Comparison of ENCODE assay signal across 8 cellular contexts in the genomic region with DNA sequence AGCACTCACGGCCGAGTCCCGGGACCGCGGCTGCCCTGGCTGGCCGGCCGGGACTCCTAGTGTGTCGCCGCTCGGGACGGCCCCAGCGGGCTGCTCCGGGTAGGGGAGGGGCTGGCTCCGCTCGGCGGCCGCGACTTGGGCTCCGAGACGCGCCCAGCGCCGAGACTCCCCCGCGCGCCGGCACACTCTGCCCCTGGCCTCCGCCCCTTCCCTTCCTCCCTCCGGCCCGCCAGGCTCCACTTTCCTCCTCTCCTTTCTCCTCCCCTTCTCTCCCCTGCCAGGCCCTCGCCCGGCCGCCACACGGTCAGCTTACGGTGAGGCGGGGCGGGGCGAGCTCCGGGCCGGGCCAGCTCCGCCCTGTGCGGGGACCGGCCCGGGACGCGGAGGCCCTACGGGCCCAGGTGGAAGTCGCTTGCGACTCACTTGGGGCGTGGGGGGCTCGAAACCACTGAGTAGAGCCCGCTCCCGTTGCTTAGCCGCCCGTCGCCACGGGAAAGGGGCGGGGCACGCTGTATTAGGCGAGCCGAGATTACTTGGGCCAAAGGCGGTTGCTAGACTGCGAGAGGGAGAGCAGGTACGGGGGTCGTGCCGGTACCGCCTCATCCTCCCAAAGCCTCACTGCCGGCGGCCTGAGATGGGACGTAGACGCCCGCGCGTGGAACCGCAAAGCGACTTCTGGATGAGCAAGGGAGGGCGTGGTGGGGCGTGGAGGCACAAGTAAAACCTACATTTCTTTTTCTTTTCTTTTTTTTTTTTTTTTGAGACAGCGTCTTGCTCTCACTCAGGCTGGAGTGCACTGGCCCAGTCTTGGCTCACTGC. TPM values are rescaled to one million over a fixed set of nuclear protein-coding genes. Genes with fewer than 3 reads are reported as not detected.
A peak's percentile ranks its signal among the peaks of the same experiment; 100 is the strongest.
DNase-seq lines count a peak whose midpoint lies in the region; ATAC-seq, FAIRE-seq and TF ChIP-seq lines count a peak whose summit lies in the region.

A gene with protein sequence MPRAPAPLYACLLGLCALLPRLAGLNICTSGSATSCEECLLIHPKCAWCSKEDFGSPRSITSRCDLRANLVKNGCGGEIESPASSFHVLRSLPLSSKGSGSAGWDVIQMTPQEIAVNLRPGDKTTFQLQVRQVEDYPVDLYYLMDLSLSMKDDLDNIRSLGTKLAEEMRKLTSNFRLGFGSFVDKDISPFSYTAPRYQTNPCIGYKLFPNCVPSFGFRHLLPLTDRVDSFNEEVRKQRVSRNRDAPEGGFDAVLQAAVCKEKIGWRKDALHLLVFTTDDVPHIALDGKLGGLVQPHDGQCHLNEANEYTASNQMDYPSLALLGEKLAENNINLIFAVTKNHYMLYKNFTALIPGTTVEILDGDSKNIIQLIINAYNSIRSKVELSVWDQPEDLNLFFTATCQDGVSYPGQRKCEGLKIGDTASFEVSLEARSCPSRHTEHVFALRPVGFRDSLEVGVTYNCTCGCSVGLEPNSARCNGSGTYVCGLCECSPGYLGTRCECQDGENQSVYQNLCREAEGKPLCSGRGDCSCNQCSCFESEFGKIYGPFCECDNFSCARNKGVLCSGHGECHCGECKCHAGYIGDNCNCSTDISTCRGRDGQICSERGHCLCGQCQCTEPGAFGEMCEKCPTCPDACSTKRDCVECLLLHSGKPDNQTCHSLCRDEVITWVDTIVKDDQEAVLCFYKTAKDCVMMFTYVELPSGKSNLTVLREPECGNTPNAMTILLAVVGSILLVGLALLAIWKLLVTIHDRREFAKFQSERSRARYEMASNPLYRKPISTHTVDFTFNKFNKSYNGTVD (minus strand): TSS at position 189 of the 819 bp plus-strand sequence. CDS start 365 bp downstream, outside the sequence.

- H4K8ac ChIP-seq in trophoblast cell (ENCODE audit: low read depth, low read length), result peak within 1 kb of the TSS; percentile 88

- peak within 1 kb of the TSS; percentile 50 for H2AFZ ChIP-seq in trophoblast cell (ENCODE audit: insufficient read depth, low read length, poor library complexity)

- ATAC-seq in HG03066 (IDR thresholded peaks at IDR 0.05; ENCODE audit: low read depth, unreplicated experiment) (peak; percentile 59), left cardiac atrium (peak; percentile 88 to 95), GM21825 (IDR thresholded peaks at IDR 0.05; ENCODE audit: unreplicated experiment) (no peak)

- peak within 1 kb of the TSS; percentile 1 for H2AK5ac ChIP-seq in trophoblast cell (ENCODE audit: low read length)

- H3K27ac ChIP-seq in Peyer's patch, result peak within 1 kb of the TSS; percentile 64 to 96 (median 78)
- peak within 1 kb of the TSS; percentile 97 to 98 for H3K27ac ChIP-seq in ascending aorta
- H3K27ac ChIP-seq in trophoblast cell (ENCODE audit: low read depth, low read length), result peak within 1 kb of the TSS; percentile 91

- H3K14ac ChIP-seq in trophoblast cell (ENCODE audit: low read length), result peak within 1 kb of the TSS; percentile 83

- no peak for DNase-seq in AG04449 (ENCODE audit: low read depth, low spot score)
- DNase-seq in GM18507 (ENCODE audit: extremely low spot score, insufficient read length, low read depth), result peak; percentile 35
- peak in 2 of 3 donors; percentile 81 to 89 for DNase-seq in Peyer's patch
- DNase-seq in ascending aorta (ENCODE audit: low spot score in 2 of 2), result peak; percentile 47 to 92
- peak; percentile 82 for DNase-seq in left cardiac atrium
- peak; percentile 55 to 71 for DNase-seq in trophoblast cell

- H3K4me2 ChIP-seq in trophoblast cell (ENCODE audit: low read length), result peak within 1 kb of the TSS; percentile 86

- CTCF ChIA-PET in AG04449 (lab: Yijun Ruan, JAX), result interaction anchor here (0.7 to 1.6 kb wide), 5 partner anchors 14 to 113 kb away, joined by 3 to 4 read pairs (median 3); no protein-coding TSS in a partner anchor

- peaks cover 0 to 12% (median 0%) of the 10 kb centered on the region in 4 donors for H3K4me1 ChIP-seq in Peyer's patch
- peaks cover 18 to 28% of the 10 kb centered on the region in 2 donors for H3K4me1 ChIP-seq in ascending aorta
- peaks cover 27 to 35% of the 10 kb centered on the region in 2 experiments for H3K4me1 ChIP-seq in trophoblast cell (ENCODE audit: control insufficient read depth in 1 of 2, insufficient read depth in 2 of 2, low read length in 2 of 2)

- H2BK12ac ChIP-seq in trophoblast cell (ENCODE audit: low read length), result peak within 1 kb of the TSS; percentile 52

- H4K12ac ChIP-seq in trophoblast cell (ENCODE audit: low read depth, low read length), result peak within 1 kb of the TSS; percentile 39

- peaks cover 33% of the 10 kb centered on the region for H3K79me1 ChIP-seq in trophoblast cell (ENCODE audit: low read length)

- no peaks in the 10 kb centered on the region for H3K36me3 ChIP-seq in Peyer's patch
- H3K36me3 ChIP-seq in ascending aorta, result no peaks in the 10 kb centered on the region
- H3K36me3 ChIP-seq in trophoblast cell (ENCODE audit: control insufficient read depth in 1 of 2, insufficient read depth in 2 of 2, low read length in 2 of 2), result no peaks in the 10 kb centered on the region

- H3K9me3 ChIP-seq in Peyer's patch (no peaks in the 10 kb centered on the region), ascending aorta (no peaks in the 10 kb centered on the region), trophoblast cell (ENCODE audit: insufficient read depth, low read depth, low read length) (no peaks in the 10 kb centered on the region)

- peak within 1 kb of the TSS; percentile 73 for H4K91ac ChIP-seq in trophoblast cell (ENCODE audit: low read depth, low read length)

- peaks cover 18% of the 10 kb centered on the region for H3K79me2 ChIP-seq in trophoblast cell (ENCODE audit: control insufficient read depth, insufficient read depth, low read length, poor library complexity)

- H3K23ac ChIP-seq in trophoblast cell (ENCODE audit: low read length), result no peak within 1 kb of the TSS

- no peaks in the 10 kb centered on the region for H3K27me3 ChIP-seq in Peyer's patch
- H3K27me3 ChIP-seq in ascending aorta, result no peaks in the 10 kb centered on the region
- no peaks in the 10 kb centered on the region for H3K27me3 ChIP-seq in trophoblast cell (ENCODE audit: insufficient read depth, low read length)

- TF ChIP-seq CTCF in AG04449 (IDR thresholded peaks at IDR 0.05; ENCODE audit: insufficient read depth, low read length, missing control alignments), result no peak
- peak in 1 of 6 experiments; percentile 12 for TF ChIP-seq CTCF in Peyer's patch (IDR thresholded peaks at IDR 0.05)
- no peak for TF ChIP-seq CTCF in ascending aorta (IDR thresholded peaks at IDR 0.05)

- H3K4me3 ChIP-seq in AG04449 (ENCODE audit: low read depth, low read length), result peak within 1 kb of the TSS; percentile 68
- peak within 1 kb of the TSS; percentile 58 to 89 (median 66) for H3K4me3 ChIP-seq in Peyer's patch
- peak within 1 kb of the TSS; percentile 85 to 90 for H3K4me3 ChIP-seq in ascending aorta
- peak within 1 kb of the TSS; percentile 91 for H3K4me3 ChIP-seq in trophoblast cell (ENCODE audit: low read depth, low read length)

- POLR2A ChIA-PET in AG04449 (lab: Yijun Ruan, JAX), result interaction anchor here (0.6 to 1.8 kb wide), 8 partner anchors 42 to 253 kb away, joined by 3 to 9 read pairs (median 4); no protein-coding TSS in a partner anchor

- H2BK5ac ChIP-seq in trophoblast cell (ENCODE audit: low read depth, low read length, poor library complexity), result peak within 1 kb of the TSS; percentile 92

- intact Hi-C loops in ascending aorta (cut with DNase I), result loop anchor here (2.0 kb wide), 3 partner anchors 35 to 101 kb away; no protein-coding TSS in a partner anchor
- intact Hi-C loops in left cardiac atrium (cut with DNase I), result loop anchor here in 1 of 2 donors (10.0 kb wide), 1 partner anchor 53 kb away; no protein-coding TSS in a partner anchor

- H2BK120ac ChIP-seq in trophoblast cell (ENCODE audit: insufficient read depth, low read length, poor library complexity), result peak within 1 kb of the TSS; percentile 92

- whole genome bisulfite sequencing in trophoblast cell (ENCODE audit: extremely low coverage, insufficient coverage, insufficient read length), result no CpG with 5 or more reads among the region's 79 CpGs

- H3K4ac ChIP-seq in trophoblast cell (ENCODE audit: low read depth, low read length), result peak within 1 kb of the TSS; percentile 98

- TF ChIP-seq POLR2A in Peyer's patch (IDR thresholded peaks at IDR 0.05), result peak; percentile 68 to 73

- H3K9ac ChIP-seq in trophoblast cell (ENCODE audit: low read length), result peak within 1 kb of the TSS; percentile 94

- peak; percentile 12 for FAIRE-seq in GM18507 (lab: Jason Lieb, UNC)

- peak within 1 kb of the TSS; percentile 89 for H3K18ac ChIP-seq in trophoblast cell (ENCODE audit: low read length)

RNA-seq across cellular contexts. Expression of the gene that starts here (rescaled TPM):
- total RNA-seq in Peyer's patch, result 100 to 1,000 TPM in 3 of 4 donors, 10 to 100 TPM in 1; 79.5 to 143 (median 132) TPM
- 595 TPM for total RNA-seq in ascending aorta
- 100 to 1,000 TPM in 1 of 2 donors, 10 to 100 TPM in 1; 86.1 to 119 TPM for total RNA-seq in left cardiac atrium
- 121 and 127 TPM in 2 replicates for polyA plus RNA-seq in trophoblast cell (2013)
